In genomic region chr11:63670738-63671321, GRCh38 we compare ENCODE assay signal across 8 cellular contexts. TPM values are rescaled to one million over a fixed set of nuclear protein-coding genes. Genes with fewer than 3 reads are reported as not detected.
DNase-seq lines count a peak whose midpoint lies in the region; TF ChIP-seq lines count a peak whose summit lies in the region.

No MANE protein-coding gene starts in this region.

- H3K36me3 ChIP-seq in endodermal cell (ENCODE audit: control insufficient read depth, insufficient read depth, low read length) (peaks cover 11% of the 10 kb centered on the region), mesodermal cell (ENCODE audit: control insufficient read depth, insufficient read depth, low read length) (peaks cover 6% of the 10 kb centered on the region), stomach smooth muscle (ENCODE audit: control insufficient read depth in 2 of 2, insufficient read depth in 2 of 2, low read length in 2 of 2) (no peaks in the 10 kb centered on the region)

- H3K4me3 Mint-ChIP-seq in activated CD4-positive, alpha-beta memory T cell treated with anti-CD3 and anti-CD28 coated beads, Interleukin-2, amount 10 ng/mL, durations not matched to agents 7 days and 5 days = peak overlapping the region; percentile 80
- H3K4me3 Mint-ChIP-seq in endodermal cell = peak overlapping the region; percentile 54

- TF ChIP-seq CTCF in HFF-Myc (IDR thresholded peaks at IDR 0.05; ENCODE audit: low read depth, low read length, missing control alignments) = peak; percentile 36
- peak; percentile 66 for TF ChIP-seq CTCF in endodermal cell (conservative IDR thresholded peaks at IDR 0.05)

- POLR2A ChIA-PET in activated CD4-positive, alpha-beta memory T cell treated with anti-CD3 and anti-CD28 coated beads, Interleukin-2, amount 10 ng/mL, durations not matched to agents 7 days and 5 days (lab: Charles Lee) = interaction anchor here (0.6 to 3.5 kb wide), 10 partner anchors 10 to 308 kb away, joined by 3 to 54 read pairs (median 3); partner anchors contain the start of genes MARK2 and RTN3

- H3K27me3 Mint-ChIP-seq in activated CD4-positive, alpha-beta memory T cell treated with anti-CD3 and anti-CD28 coated beads, Interleukin-2, amount 10 ng/mL, durations not matched to agents 7 days and 5 days = no peaks in the 10 kb centered on the region
- no peaks in the 10 kb centered on the region for H3K27me3 Mint-ChIP-seq in endodermal cell (ENCODE audit: insufficient read depth)

- H3K4me3 ChIP-seq in HFF-Myc (replicated peaks; ENCODE audit: low read depth, low read length) = peak overlapping the region; percentile 48
- H3K4me3 ChIP-seq in endodermal cell (ENCODE audit: low read length) = peak overlapping the region; percentile 88
- H3K4me3 ChIP-seq in mesodermal cell (ENCODE audit: extremely low read depth, insufficient read depth, low read length, poor library complexity, severe bottlenecking) = peak overlapping the region; percentile 66
- peak overlapping the region; percentile 85 to 87 for H3K4me3 ChIP-seq in stomach smooth muscle (ENCODE audit: low read length in 2 of 2)

- H3K9me3 Mint-ChIP-seq in activated CD4-positive, alpha-beta memory T cell treated with anti-CD3 and anti-CD28 coated beads, Interleukin-2, amount 10 ng/mL, durations not matched to agents 7 days and 5 days = no peaks in the 10 kb centered on the region
- no peaks in the 10 kb centered on the region for H3K9me3 Mint-ChIP-seq in endodermal cell

- H3K9ac ChIP-seq in endodermal cell (ENCODE audit: extremely low read depth, low read length, poor library complexity, severe bottlenecking) = peak overlapping the region; percentile 44
- peak overlapping the region; percentile 58 to 80 for H3K9ac ChIP-seq in stomach smooth muscle (ENCODE audit: low read length in 2 of 2)

- WGBS in endodermal cell (ENCODE audit: insufficient coverage in 1 of 2, insufficient read length in 1 of 2), 2 experiments = 0% methylated on average over 18 to 54 of the region's 54 CpGs
- 0 to 1% methylated on average over 47 to 50 of the region's 54 CpGs for WGBS in mesodermal cell (ENCODE audit: insufficient coverage in 2 of 2), 2 experiments

- CTCF ChIA-PET in activated CD4-positive, alpha-beta memory T cell treated with anti-CD3 and anti-CD28 coated beads, Interleukin-2, amount 10 ng/mL, durations not matched to agents 7 days and 5 days (lab: Charles Lee) = interaction anchor here (0.7 to 6.6 kb wide), 7 partner anchors 11 to 190 kb away, joined by 3 to 45 read pairs (median 3); partner anchors contain the start of gene RTN3

- H3K27ac ChIP-seq in endodermal cell (ENCODE audit: low read depth, low read length) = no peak overlapping the region
- peak overlapping the region; percentile 59 for H3K27ac ChIP-seq in mesodermal cell (ENCODE audit: low read depth, low read length, severe bottlenecking)
- peak overlapping the region; percentile 87 for H3K27ac ChIP-seq in stomach smooth muscle (ENCODE audit: low read length)

- no peaks in the 10 kb centered on the region for H3K4me1 ChIP-seq in endodermal cell (ENCODE audit: control insufficient read depth, insufficient read depth, low read length)
- H3K4me1 ChIP-seq in mesodermal cell (ENCODE audit: control insufficient read depth, insufficient read depth, low read length, poor library complexity, severe bottlenecking) = peaks cover 14% of the 10 kb centered on the region
- peaks cover 30% of the 10 kb centered on the region for H3K4me1 ChIP-seq in stomach smooth muscle (ENCODE audit: control insufficient read depth, insufficient read depth, low read length)

- H3K36me3 Mint-ChIP-seq in activated CD4-positive, alpha-beta memory T cell treated with anti-CD3 and anti-CD28 coated beads, Interleukin-2, amount 10 ng/mL, durations not matched to agents 7 days and 5 days (ENCODE audit: low read depth) = peaks cover 14% of the 10 kb centered on the region
- peaks cover 2% of the 10 kb centered on the region for H3K36me3 Mint-ChIP-seq in endodermal cell (ENCODE audit: low read depth)

- DNase-seq in SIG-M5 treated with dmso at 0.1 percent for 504 hours (lab: John Stamatoyannopoulos, UW; ENCODE audit: unreplicated experiment) (peak; percentile 64), SIG-M5 (lab: John Stamatoyannopoulos, UW) (no peak), HFF-Myc (ENCODE audit: extremely low read depth, low read depth) (no peak), NCI-H1092 (lab: John Stamatoyannopoulos, UW) (peak; percentile 52), endodermal cell (peak; percentile 84)
- DNase-seq in activated CD4-positive, alpha-beta memory T cell treated with anti-CD3 and anti-CD28 coated beads, Interleukin-2, amount 10 ng/mL, durations not matched to agents 7 days and 5 days = peak; percentile 52

- H3K27me3 ChIP-seq in endodermal cell (ENCODE audit: control insufficient read depth, insufficient read depth, low read length, poor library complexity, severe bottlenecking) (no peaks in the 10 kb centered on the region), stomach smooth muscle (ENCODE audit: control insufficient read depth in 1 of 2, insufficient read depth in 2 of 2, low read length in 2 of 2) (no peaks in the 10 kb centered on the region)

- peaks cover 39% of the 10 kb centered on the region for H3K4me1 Mint-ChIP-seq in activated CD4-positive, alpha-beta memory T cell treated with anti-CD3 and anti-CD28 coated beads, Interleukin-2, amount 10 ng/mL, durations not matched to agents 7 days and 5 days
- H3K4me1 Mint-ChIP-seq in endodermal cell = peaks cover 7% of the 10 kb centered on the region

- H3K27ac Mint-ChIP-seq in activated CD4-positive, alpha-beta memory T cell treated with anti-CD3 and anti-CD28 coated beads, Interleukin-2, amount 10 ng/mL, durations not matched to agents 7 days and 5 days = peak overlapping the region; percentile 75
- H3K27ac Mint-ChIP-seq in endodermal cell = peak overlapping the region; percentile 68

- H3K9me3 ChIP-seq in endodermal cell (ENCODE audit: control insufficient read depth, low read length) (no peaks in the 10 kb centered on the region), mesodermal cell (ENCODE audit: control insufficient read depth, low read length) (no peaks in the 10 kb centered on the region), stomach smooth muscle (ENCODE audit: control insufficient read depth in 2 of 2, low read length in 2 of 2) (no peaks in the 10 kb centered on the region)

RNA-seq across cellular contexts. Expression of gene ATL3, which starts 0.3 kb away (rescaled TPM):
- total RNA-seq in activated CD4-positive, alpha-beta memory T cell treated with anti-CD3 and anti-CD28 coated beads, Interleukin-2, amount 10 ng/mL, durations not matched to agents 7 days and 5 days = 10 to 100 TPM; 33.0 to 33.2 TPM
- 10 to 100 TPM; 33.8 to 38.0 TPM for total RNA-seq in endodermal cell
- polyA plus RNA-seq in endodermal cell (2013, experiment 1 of 2) = 10.3 TPM
- polyA plus RNA-seq in endodermal cell (2013, experiment 2 of 2) = 10.8 TPM
- 10.4 TPM for polyA plus RNA-seq in mesodermal cell (2013, experiment 1 of 2)
- 9.4 TPM for polyA plus RNA-seq in mesodermal cell (2013, experiment 2 of 2)

RNA-seq across cellular contexts. Expression of gene RTN3, which starts 10.5 kb away (rescaled TPM):
- total RNA-seq in activated CD4-positive, alpha-beta memory T cell treated with anti-CD3 and anti-CD28 coated beads, Interleukin-2, amount 10 ng/mL, durations not matched to agents 7 days and 5 days = 10 to 100 TPM; 68.2 to 75.6 TPM
- total RNA-seq in endodermal cell = 100 to 1,000 TPM; 128 to 160 TPM
- 247 TPM for polyA plus RNA-seq in endodermal cell (2013, experiment 1 of 2)
- 213 TPM for polyA plus RNA-seq in endodermal cell (2013, experiment 2 of 2)
- 87.3 TPM for polyA plus RNA-seq in mesodermal cell (2013, experiment 1 of 2)
- polyA plus RNA-seq in mesodermal cell (2013, experiment 2 of 2) = 89.8 TPM

RNA-seq across cellular contexts. Expression of gene PLAAT3, which starts 56.6 kb away (rescaled TPM):
- 10 to 100 TPM; 13.1 to 14.9 TPM for total RNA-seq in activated CD4-positive, alpha-beta memory T cell treated with anti-CD3 and anti-CD28 coated beads, Interleukin-2, amount 10 ng/mL, durations not matched to agents 7 days and 5 days
- 10 to 100 TPM; 33.5 to 45.9 TPM for total RNA-seq in endodermal cell
- polyA plus RNA-seq in endodermal cell (2013, experiment 1 of 2) = 16.2 TPM
- 8.3 TPM for polyA plus RNA-seq in endodermal cell (2013, experiment 2 of 2)
- polyA plus RNA-seq in mesodermal cell (2013, experiment 1 of 2) = 6.1 TPM
- polyA plus RNA-seq in mesodermal cell (2013, experiment 2 of 2) = 7.0 TPM

Comparison
In these comparisons a context has a peak if more than half of its experiments do, and no peak if none do; other contexts are left out.
1. DNase-seq: peak in SIG-M5 treated with dmso at 0.1 percent for 504 hours (single experiment), NCI-H1092 (single experiment), activated CD4-positive, alpha-beta memory T cell treated with anti-CD3 and anti-CD28 coated beads, Interleukin-2, amount 10 ng/mL, durations not matched to agents 7 days and 5 days (single experiment) and endodermal cell (single experiment); none in SIG-M5 (single experiment) and HFF-Myc (single experiment).
2. Peak in every context shown above with its lines, with median percentiles within 50 percentile points of each other: H3K4me3 ChIP-seq.